ENCODE assay signal across 11 cellular contexts in the genomic region with DNA sequence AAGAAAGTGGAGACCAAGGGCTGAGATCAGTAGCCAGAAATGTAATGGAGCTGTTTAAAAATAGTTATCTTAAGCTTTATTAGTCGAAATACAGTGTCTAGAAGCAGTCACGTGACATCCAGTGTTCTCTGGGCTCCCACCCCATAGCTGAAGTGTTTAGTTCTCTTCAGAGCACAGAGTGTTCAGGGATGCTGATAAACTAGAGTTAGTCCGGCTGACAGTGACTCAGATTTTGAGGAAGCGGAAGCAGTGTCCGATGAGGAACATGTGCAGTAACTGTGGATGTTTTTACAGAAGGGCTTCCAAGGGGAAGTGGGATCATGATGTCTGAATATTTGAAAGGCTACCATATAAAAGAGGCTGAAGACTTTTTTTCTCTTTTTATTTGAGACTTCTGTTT.
A peak's percentile ranks its signal among the peaks of the same experiment; 100 is the strongest.
DNase-seq lines count a peak whose midpoint lies in the region; ATAC-seq and TF ChIP-seq lines count a peak whose summit lies in the region.
"Had no signal": no experiment of that assay in that cellular context is flagged by ENCODE, and none has a peak within 500 bp of the region (broad histone marks: within the 10 kb centered on the region; RNA-seq: fewer than 3 reads in every experiment).

No MANE protein-coding gene starts in this region.

- H3K4me3 Mint-ChIP-seq in naive thymus-derived CD4-positive, alpha-beta T cell = no peak overlapping the region
- H3K4me3 Mint-ChIP-seq: activated naive CD4-positive, alpha-beta T cell treated with anti-CD3 and anti-CD28 coated beads, Interleukin-2, amount 50 U/mL, for 24 hours had no signal

- H3K4me1 Mint-ChIP-seq in naive thymus-derived CD4-positive, alpha-beta T cell = peaks cover 25 to 52% (median 46%) of the 10 kb centered on the region in 7 donors

- peaks cover 14% of the 10 kb centered on the region for H3K79me2 ChIP-seq in fibroblast of lung (ENCODE audit: control insufficient read depth, insufficient read depth, low read length)

- POLR2A ChIA-PET in naive thymus-derived CD4-positive, alpha-beta T cell (lab: Charles Lee) = no interaction called here

- no peaks in the 10 kb centered on the region for H3K36me3 ChIP-seq in fibroblast of lung (ENCODE audit: control insufficient read depth, insufficient read depth, low read length)
- H3K36me3 ChIP-seq in naive thymus-derived CD4-positive, alpha-beta T cell (ENCODE audit: control insufficient read depth in 2 of 3, insufficient read depth in 3 of 3, low read length in 3 of 3) = no peaks in the 10 kb centered on the region

- H4K20me1 ChIP-seq in fibroblast of lung (ENCODE audit: control insufficient read depth, extremely low read depth, insufficient read depth, low read length) = no peaks in the 10 kb centered on the region

- H3K9me3 ChIP-seq in fibroblast of lung (ENCODE audit: control insufficient read depth, insufficient read depth, low read depth, low read length) = no peaks in the 10 kb centered on the region
- H3K9me3 ChIP-seq in naive thymus-derived CD4-positive, alpha-beta T cell (ENCODE audit: control insufficient read depth in 2 of 3, low read length in 3 of 3) = no peaks in the 10 kb centered on the region
- H3K9me3 ChIP-seq: SJSA1 had no signal

- no peaks in the 10 kb centered on the region for H3K27me3 Mint-ChIP-seq in naive thymus-derived CD4-positive, alpha-beta T cell
- H3K27me3 Mint-ChIP-seq: activated naive CD4-positive, alpha-beta T cell treated with anti-CD3 and anti-CD28 coated beads, Interleukin-2, amount 50 U/mL, for 24 hours; IgD-negative memory B cell had no signal

- H3K27ac Mint-ChIP-seq in naive thymus-derived CD4-positive, alpha-beta T cell = no peak overlapping the region
- H3K27ac Mint-ChIP-seq: activated naive CD4-positive, alpha-beta T cell treated with anti-CD3 and anti-CD28 coated beads, Interleukin-2, amount 50 U/mL, for 24 hours; IgD-negative memory B cell had no signal

- H3K27ac ChIP-seq in fibroblast of lung (ENCODE audit: insufficient read depth, low read length) = peak overlapping the region; percentile 37
- no peak overlapping the region for H3K27ac ChIP-seq in naive thymus-derived CD4-positive, alpha-beta T cell (ENCODE audit: low read depth, low read length)
- H3K27ac ChIP-seq: SJSA1 had no signal

- no peak overlapping the region for H3K9ac ChIP-seq in fibroblast of lung (ENCODE audit: insufficient read depth, low read length)

- no peak overlapping the region for H3K4me2 ChIP-seq in fibroblast of lung (ENCODE audit: extremely low read depth, insufficient read depth, low read length)

- CTCF ChIA-PET in naive thymus-derived CD4-positive, alpha-beta T cell (lab: Charles Lee) = no interaction called here

- intact Hi-C loops in naive thymus-derived CD4-positive, alpha-beta T cell (cut with micrococcal nuclease) = no loop called here

- peaks cover 0 to 32% (median 7%) of the 10 kb centered on the region in 5 donors for H3K36me3 Mint-ChIP-seq in naive thymus-derived CD4-positive, alpha-beta T cell

- H3K4me3 ChIP-seq in AG10803 (ENCODE audit: low read length) (no peak overlapping the region), fibroblast of lung (replicated peaks in 1 of 4; ENCODE audit: control extremely low read depth in 1 of 4, insufficient read depth in 1 of 4, low read depth in 3 of 4, low read length in 4 of 4) (no peak overlapping the region)
- no peak overlapping the region for H3K4me3 ChIP-seq in naive thymus-derived CD4-positive, alpha-beta T cell (ENCODE audit: low read length)
- H3K4me3 ChIP-seq: SJSA1 had no signal

- H2AFZ ChIP-seq in fibroblast of lung (ENCODE audit: low read length) = no peak overlapping the region

- H3K4me1 ChIP-seq in fibroblast of lung (ENCODE audit: control insufficient read depth, extremely low read depth, insufficient read depth, low read length) = peaks cover 3% of the 10 kb centered on the region
- H3K4me1 ChIP-seq in naive thymus-derived CD4-positive, alpha-beta T cell (ENCODE audit: control insufficient read depth in 2 of 2, insufficient read depth in 2 of 2, low read length in 2 of 2) = peaks cover 8 to 14% of the 10 kb centered on the region in 2 donors

- DNase-seq in AG10803 (ENCODE audit: low read depth) (peak; percentile 37), OCI-M1 (lab: John Stamatoyannopoulos, UW) (peak; percentile 95), fibroblast of lung (ENCODE audit: low read depth in 2 of 2) (peak; percentile 68 to 87), NCI-H1048 (lab: John Stamatoyannopoulos, UW) (no peak), epidermal melanocyte (ENCODE audit: insufficient read length, low spot score) (no peak)
- DNase-seq in naive thymus-derived CD4-positive, alpha-beta T cell = no peak

- no peaks in the 10 kb centered on the region for H3K27me3 ChIP-seq in fibroblast of lung (ENCODE audit: control insufficient read depth, insufficient read depth, low read length)
- H3K27me3 ChIP-seq in naive thymus-derived CD4-positive, alpha-beta T cell (ENCODE audit: control insufficient read depth in 2 of 2, insufficient read depth in 2 of 2, low read length in 2 of 2) = no peaks in the 10 kb centered on the region
- H3K27me3 ChIP-seq: SJSA1 had no signal

- no peak for TF ChIP-seq CTCF in AG10803 (conservative IDR thresholded peaks at IDR 0.05; ENCODE audit: low read length)
- TF ChIP-seq CTCF in fibroblast of lung (conservative IDR thresholded peaks at IDR 0.05 in 1 of 2, IDR thresholded peaks at IDR 0.05 in 1 of 2; ENCODE audit: low read depth in 1 of 2, low read length in 2 of 2) = no peak

- H3K9me3 Mint-ChIP-seq in naive thymus-derived CD4-positive, alpha-beta T cell = no peaks in the 10 kb centered on the region
- H3K9me3 Mint-ChIP-seq: activated naive CD4-positive, alpha-beta T cell treated with anti-CD3 and anti-CD28 coated beads, Interleukin-2, amount 50 U/mL, for 24 hours; IgD-negative memory B cell had no signal

- ATAC-seq in naive thymus-derived CD4-positive, alpha-beta T cell = peak; percentile 89
- ATAC-seq in HG02759 (IDR thresholded peaks at IDR 0.05; ENCODE audit: unreplicated experiment) (no peak), HG02642 (IDR thresholded peaks at IDR 0.05; ENCODE audit: poor library complexity, unreplicated experiment) (no peak)

Comparison
In these comparisons a context has a peak if more than half of its experiments do, and no peak if none do; other contexts are left out.
1. DNase-seq: peak in AG10803 (single experiment), OCI-M1 (single experiment) and fibroblast of lung (2 of 2); none in naive thymus-derived CD4-positive, alpha-beta T cell (0 of 9), NCI-H1048 (single experiment) and epidermal melanocyte (single experiment).